Comparison of ENCODE assay signal across 12 cellular contexts in genomic region chr10:50322075-50322474, GRCh38.
DNase-seq lines count a peak whose midpoint lies in the region; ATAC-seq and TF ChIP-seq lines count a peak whose summit lies in the region.
"Had no signal": no experiment of that assay in that cellular context is flagged by ENCODE, and none has a peak within 500 bp of the region (broad histone marks: within the 10 kb centered on the region; RNA-seq: fewer than 3 reads in every experiment).

No MANE protein-coding gene starts in this region.

- no peaks in the 10 kb centered on the region for H3K27me3 ChIP-seq in A673 (replicated peaks; ENCODE audit: insufficient read depth, low read depth, low read length, poor library complexity)

- H3K4me1 ChIP-seq in A673 (ENCODE audit: insufficient read depth, low read length, poor library complexity, severe bottlenecking) = peaks cover 47% of the 10 kb centered on the region

- no peaks in the 10 kb centered on the region for H3K9me3 ChIP-seq in A673 (ENCODE audit: low read depth, low read length, poor library complexity, severe bottlenecking)

- no peak overlapping the region for H3K4me3 ChIP-seq in A673 (ENCODE audit: low read depth, low read length, poor library complexity, severe bottlenecking)

- peak; percentile 59 for DNase-seq in A673 (ENCODE audit: low spot score)
- DNase-seq in GM03348 (ENCODE audit: low spot score) = peak; percentile 32
- peak; percentile 4 for DNase-seq in NCI-H69 (lab: John Stamatoyannopoulos, UW)
- DNase-seq in fibroblast of gingiva (ENCODE audit: low read depth) = peak; percentile 65
- DNase-seq in islet precursor cell = no peak
- no peak for DNase-seq in superior temporal gyrus (ENCODE audit: extremely low spot score)
- no peak for DNase-seq in SK-N-DZ (ENCODE audit: low spot score)
- DNase-seq: aorta, C1 segment of cervical spinal cord, NCI-H510A treated with DMSO at 0.1 percent for 48 hours had no signal

- H3K36me3 ChIP-seq in A673 (ENCODE audit: insufficient read depth, low read length, poor library complexity, severe bottlenecking) = no peaks in the 10 kb centered on the region

- BruUV-seq in A673 (replicated peaks; lab: Mats Ljungman, UMichigan) = no TSS peak

- intact Hi-C loops in A673 (cut with micrococcal nuclease; ENCODE audit: unreplicated experiment) = no loop called here

- ATAC-seq in HG02571 (IDR thresholded peaks at IDR 0.05; ENCODE audit: unreplicated experiment) = no peak

- H3K27ac ChIP-seq in A673 (ENCODE audit: low read depth, low read length, poor library complexity, severe bottlenecking) = no peak overlapping the region
- H3K27ac ChIP-seq: KMS-11 had no signal

- no peak for TF ChIP-seq CTCF in A673 (conservative IDR thresholded peaks at IDR 0.05; ENCODE audit: low read depth, low read length)

- CTCF ChIA-PET in A673 (lab: Charles Lee) = no interaction called here

- POLR2A ChIA-PET in A673 (lab: Charles Lee; ENCODE audit: low non-redundant PET) = no interaction called here

Comparison
In these comparisons a context has a peak if more than half of its experiments do, and no peak if none do; other contexts are left out.
1. DNase-seq: peak in A673 (single experiment), GM03348 (single experiment), NCI-H69 (single experiment) and fibroblast of gingiva (single experiment); none in islet precursor cell (single experiment), superior temporal gyrus (single experiment) and SK-N-DZ (single experiment).